ENCODE assay signal across 33 cellular contexts in the genomic region with DNA sequence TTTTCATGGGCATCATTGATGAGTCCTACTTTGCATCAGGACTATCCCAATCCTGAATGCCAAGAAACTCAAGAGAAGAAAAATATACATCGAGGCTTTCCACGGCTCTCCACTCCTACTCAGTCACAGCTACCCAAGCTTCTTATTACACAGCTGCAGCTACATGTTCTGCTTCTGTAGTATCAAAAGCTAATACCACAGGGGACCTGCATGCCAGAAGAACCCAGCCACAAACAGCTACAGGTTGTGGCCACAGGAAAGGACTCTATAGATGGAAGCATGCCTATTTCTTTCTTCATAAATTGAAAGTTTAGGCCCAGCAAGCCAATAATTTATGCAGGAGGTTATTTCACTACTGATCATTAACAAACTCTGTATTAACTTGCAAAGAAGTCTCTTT.
"Had no signal": no experiment of that assay in that cellular context is flagged by ENCODE, and none has a peak within 500 bp of the region (broad histone marks: within the 10 kb centered on the region; RNA-seq: fewer than 3 reads in every experiment).

No MANE protein-coding gene starts in this region.

- H3K4me2 ChIP-seq: KMS-11, PC-9 had no signal

- H3K9me3 ChIP-seq: MG63, SJCRH30 had no signal

- H3K4me3 ChIP-seq: MG63, PC-9, SJCRH30, SK-N-MC had no signal

- H3K36me3 ChIP-seq: MG63, SJCRH30 had no signal

- DNase-seq: Karpas-422, KBM-7, MG63, NCI-H1048, NCI-H1092 treated with DMSO at 0.1 percent for 48 hours, NCI-H1105 treated with DMSO at 0.1 percent for 48 hours, NCI-H1417, NCI-H1436, NCI-H146, NCI-H1694, NCI-H187, NCI-H1930, NCI-H2029 treated with DMSO at 0.1 percent for 48 hours, NCI-H2081 treated with DMSO at 0.1 percent for 48 hours, NCI-H2107, NCI-H2171, NCI-H226, NCI-H446 treated with DMSO at 0.1 percent for 48 hours, NCI-H510A, NCI-H524, NCI-H526, NCI-H69, NCI-H748 treated with DMSO at 0.1 percent for 48 hours, NCI-H82, PC-9, SHP77, SIG-M5, SJCRH30 had no signal

- H3K4me1 ChIP-seq: SJCRH30 had no signal

- H2AFZ ChIP-seq: PC-9 had no signal

- H3K27me3 ChIP-seq: MG63, SJCRH30 had no signal

- ATAC-seq: Panc1, Right ventricle myocardium inferior, SK-N-SH treated with all-trans-retinoic acid at 6 μM for 48 hours had no signal

- H3K9ac ChIP-seq: KMS-11 had no signal

- H3K27ac ChIP-seq: KMS-11, PC-9, SJCRH30, SK-N-MC had no signal
